ENCODE assay signal across 10 cellular contexts in genomic region chr11:102316505-102316904, GRCh38. TPM values are rescaled to one million over a fixed set of nuclear protein-coding genes. Genes with fewer than 3 reads are reported as not detected.
DNase-seq lines count a peak whose midpoint lies in the region; ATAC-seq, FAIRE-seq and TF ChIP-seq lines count a peak whose summit lies in the region.
"Had no signal": no experiment of that assay in that cellular context is flagged by ENCODE, and none has a peak within 500 bp of the region (broad histone marks: within the 10 kb centered on the region; RNA-seq: fewer than 3 reads in every experiment).

No MANE protein-coding gene starts in this region.

- peak overlapping the region; percentile 76 for H3K9ac ChIP-seq in keratinocyte (ENCODE audit: control insufficient read depth, extremely low read depth, insufficient read depth, low read length)

- TF ChIP-seq POLR2A in suprapubic skin (IDR thresholded peaks at IDR 0.05), result no peak
- TF ChIP-seq POLR2A in adrenal gland (IDR thresholded peaks at IDR 0.05), result no peak

- no peaks in the 10 kb centered on the region for H3K79me2 ChIP-seq in keratinocyte (ENCODE audit: control insufficient read depth, insufficient read depth, low read length)

- H3K9me3 ChIP-seq in T-helper 17 cell (ENCODE audit: control insufficient read depth, low read length, poor library complexity, severe bottlenecking) (no peaks in the 10 kb centered on the region), keratinocyte (ENCODE audit: control insufficient read depth, low read depth, low read length) (no peaks in the 10 kb centered on the region), suprapubic skin (no peaks in the 10 kb centered on the region), adrenal gland (replicated peaks in 1 of 3) (no peaks in the 10 kb centered on the region)

- no peaks in the 10 kb centered on the region for H3K27me3 Mint-ChIP-seq in T-helper 17 cell

- DNase-seq in NCI-H146 (lab: John Stamatoyannopoulos, UW) (peak; percentile 14), NCI-H146 treated with DMSO at 0.1 percent for 48 hours (lab: John Stamatoyannopoulos, UW; ENCODE audit: unreplicated experiment) (no peak), T-helper 17 cell (no peak), keratinocyte (ENCODE audit: low read depth, low spot score) (no peak), suprapubic skin (ENCODE audit: low spot score in 2 of 2) (no peak), adrenal gland (no peak)

- intact Hi-C loops in adrenal gland (cut with DNase I), result no loop called here

- peak overlapping the region; percentile 100 for H3K4me3 Mint-ChIP-seq in T-helper 17 cell

- H3K36me3 ChIP-seq in keratinocyte (ENCODE audit: control insufficient read depth in 2 of 2, extremely low read depth in 1 of 2, insufficient read depth in 2 of 2, low read length in 2 of 2), result no peaks in the 10 kb centered on the region
- no peaks in the 10 kb centered on the region for H3K36me3 ChIP-seq in suprapubic skin
- no peaks in the 10 kb centered on the region for H3K36me3 ChIP-seq in adrenal gland (replicated peaks in 1 of 2)

- peak; percentile 22 for ATAC-seq in T-helper 17 cell
- ATAC-seq in HG03025 (IDR thresholded peaks at IDR 0.05; ENCODE audit: low FRiP score, unreplicated experiment), result no peak
- ATAC-seq in GM18873 (IDR thresholded peaks at IDR 0.05; ENCODE audit: low FRiP score, unreplicated experiment), result no peak

- peaks cover 25% of the 10 kb centered on the region for H3K36me3 Mint-ChIP-seq in T-helper 17 cell (ENCODE audit: low read depth)

- peaks cover 36% of the 10 kb centered on the region for H3K4me1 ChIP-seq in keratinocyte (ENCODE audit: control insufficient read depth, extremely low read depth, insufficient read depth, low read length)
- peaks cover 66% of the 10 kb centered on the region for H3K4me1 ChIP-seq in suprapubic skin
- peaks cover 0 to 17% of the 10 kb centered on the region in 2 donors for H3K4me1 ChIP-seq in adrenal gland (replicated peaks in 1 of 2)

- H3K4me2 ChIP-seq in keratinocyte (ENCODE audit: control insufficient read depth, extremely low read depth, insufficient read depth, low read depth, low read length), result peak overlapping the region; percentile 86

- H3K27ac Mint-ChIP-seq in T-helper 17 cell, result peak overlapping the region; percentile 100

- no peak for FAIRE-seq in keratinocyte (lab: Jason Lieb, UNC)
- FAIRE-seq: A204.1, astrocyte had no signal

- dilution Hi-C loops in keratinocyte (cut with MboI; ENCODE audit: extremely low pct_ligation_motif_present, low sequenced_read_pairs), result no loop called here

- 38% methylated on average over 3 of the region's 3 CpGs for WGBS in suprapubic skin
- WGBS in adrenal gland, 4 donors, result 72 to 79% (median 73%) methylated on average over 3 of the region's 3 CpGs

- TF ChIP-seq EP300 in suprapubic skin (IDR thresholded peaks at IDR 0.05), result no peak

- H3K4me3 ChIP-seq in keratinocyte (ENCODE audit: control insufficient read depth in 2 of 3, extremely low read depth in 1 of 3, insufficient read depth in 2 of 3, low read depth in 1 of 3, low read length in 3 of 3) (peak overlapping the region in 1 of 3 experiments; percentile 30), suprapubic skin (peak overlapping the region; percentile 60), adrenal gland (peak overlapping the region in 1 of 4 donors; percentile 68)

- no peaks in the 10 kb centered on the region for H3K9me1 ChIP-seq in keratinocyte (ENCODE audit: control insufficient read depth, extremely low read depth, insufficient read depth, low read length)

- peaks cover 54% of the 10 kb centered on the region for H3K4me1 Mint-ChIP-seq in T-helper 17 cell

- TF ChIP-seq CTCF in keratinocyte (optimal IDR thresholded peaks at IDR 0.05 in 1 of 3, IDR thresholded peaks at IDR 0.05 in 1 of 3, conservative IDR thresholded peaks at IDR 0.05 in 1 of 3; ENCODE audit: extremely low read depth in 1 of 3, insufficient read depth in 2 of 3, low read length in 3 of 3) (no peak), suprapubic skin (IDR thresholded peaks at IDR 0.05) (no peak), adrenal gland (IDR thresholded peaks at IDR 0.05) (no peak)

- H2AFZ ChIP-seq in keratinocyte (ENCODE audit: control insufficient read depth, low read length), result peak overlapping the region; percentile 39

- no peaks in the 10 kb centered on the region for H3K27me3 ChIP-seq in keratinocyte (ENCODE audit: control insufficient read depth, extremely low read depth, insufficient read depth, low read length)
- no peaks in the 10 kb centered on the region for H3K27me3 ChIP-seq in suprapubic skin
- no peaks in the 10 kb centered on the region for H3K27me3 ChIP-seq in adrenal gland

- no peaks in the 10 kb centered on the region for H4K20me1 ChIP-seq in keratinocyte (ENCODE audit: control insufficient read depth, extremely low read depth, insufficient read depth, low read length)

- H3K27ac ChIP-seq in keratinocyte (ENCODE audit: control insufficient read depth, insufficient read depth, low read length), result peak overlapping the region; percentile 95
- H3K27ac ChIP-seq in suprapubic skin, result peak overlapping the region; percentile 88
- peak overlapping the region in 1 of 5 donors; percentile 69 for H3K27ac ChIP-seq in adrenal gland

RNA-seq across cellular contexts. Expression of gene BIRC3, which starts 0.8 kb away (rescaled TPM):
- total RNA-seq in T-helper 17 cell, result 100 to 1,000 TPM; 117 to 139 TPM
- 1.1 to 2.1 TPM (median 1.4 TPM) in 3 replicates for polyA plus RNA-seq in keratinocyte
- 3.8 TPM for polyA plus RNA-seq in keratinocyte (2011; ENCODE audit: low read depth)
- 0.73 and 1.7 TPM in 2 replicates for polyA plus RNA-seq in keratinocyte (2011; cell fraction: cytosol; rRNA removed)
- polyA plus RNA-seq in keratinocyte (2011; cell fraction: nucleus; rRNA removed), result 1.4 and 1.6 TPM in 2 replicates
- polyA plus RNA-seq in keratinocyte (2012; ENCODE audit: low replicate concordance), result 1.3 and 1.8 TPM in 2 replicates
- polyA minus RNA-seq in keratinocyte, result 0.92 to 2.1 TPM in 2 of 3 replicates, not detected in the other
- polyA minus RNA-seq in keratinocyte (2011; cell fraction: cytosol; rRNA and poly(A)+ RNA removed), result 2.3 TPM
- polyA minus RNA-seq in keratinocyte (2011; cell fraction: nucleus; rRNA and poly(A)+ RNA removed), result 1.9 and 2.6 TPM in 2 replicates
- total RNA-seq in suprapubic skin, result 10 to 100 TPM in 3 of 4 donors, 1 to 10 TPM in 1; 4.0 to 18.2 (median 10.7) TPM
- 1 to 10 TPM in 7 of 8 donors, under 1 TPM in 1; 0.48 to 8.6 (median 2.8) TPM for total RNA-seq in adrenal gland
- polyA plus RNA-seq in adrenal gland, result 1 to 10 TPM; 2.9 to 7.6 (median 3.9) TPM

RNA-seq across cellular contexts. Expression of gene BIRC2, which starts 30.5 kb away (rescaled TPM):
- total RNA-seq in T-helper 17 cell (10 to 100 TPM; 76.6 to 77.9 TPM), suprapubic skin (10 to 100 TPM; 56.9 to 76.5 (median 64.6) TPM), adrenal gland (100 to 1,000 TPM in 1 of 8 donors, 10 to 100 TPM in 7; 33.4 to 112 (median 48.4) TPM)
- polyA plus RNA-seq in keratinocyte (31.0 to 53.8 TPM (median 53.3 TPM) in 3 replicates), adrenal gland (10 to 100 TPM; 25.8 to 50.1 (median 27.9) TPM)
- polyA plus RNA-seq in keratinocyte (2011; ENCODE audit: low read depth), result 59.2 TPM
- polyA plus RNA-seq in keratinocyte (2011; cell fraction: cytosol; rRNA removed), result 21.1 and 53.3 TPM in 2 replicates
- polyA plus RNA-seq in keratinocyte (2011; cell fraction: nucleus; rRNA removed), result 61.2 and 65.7 TPM in 2 replicates
- 28.1 and 30.6 TPM in 2 replicates for polyA plus RNA-seq in keratinocyte (2012; ENCODE audit: low replicate concordance)
- polyA minus RNA-seq in keratinocyte, result 17.5 to 60.7 TPM (median 48.5 TPM) in 3 replicates
- 27.0 TPM for polyA minus RNA-seq in keratinocyte (2011; cell fraction: cytosol; rRNA and poly(A)+ RNA removed)
- polyA minus RNA-seq in keratinocyte (2011; cell fraction: nucleus; rRNA and poly(A)+ RNA removed), result 41.0 and 70.8 TPM in 2 replicates

Comparison
In these comparisons a context has a peak if more than half of its experiments do, and no peak if none do; other contexts are left out.
1. RNA of gene BIRC3, which starts 0.8 kb away (total RNA-seq): 117 to 139 TPM in T-helper 17 cell; 4.0 to 18.2 TPM in suprapubic skin and 0.48 to 8.6 TPM in adrenal gland; every median in the first group is over 4 times any median in the second.